ENCODE assay signal across 15 cellular contexts in the genomic region with DNA sequence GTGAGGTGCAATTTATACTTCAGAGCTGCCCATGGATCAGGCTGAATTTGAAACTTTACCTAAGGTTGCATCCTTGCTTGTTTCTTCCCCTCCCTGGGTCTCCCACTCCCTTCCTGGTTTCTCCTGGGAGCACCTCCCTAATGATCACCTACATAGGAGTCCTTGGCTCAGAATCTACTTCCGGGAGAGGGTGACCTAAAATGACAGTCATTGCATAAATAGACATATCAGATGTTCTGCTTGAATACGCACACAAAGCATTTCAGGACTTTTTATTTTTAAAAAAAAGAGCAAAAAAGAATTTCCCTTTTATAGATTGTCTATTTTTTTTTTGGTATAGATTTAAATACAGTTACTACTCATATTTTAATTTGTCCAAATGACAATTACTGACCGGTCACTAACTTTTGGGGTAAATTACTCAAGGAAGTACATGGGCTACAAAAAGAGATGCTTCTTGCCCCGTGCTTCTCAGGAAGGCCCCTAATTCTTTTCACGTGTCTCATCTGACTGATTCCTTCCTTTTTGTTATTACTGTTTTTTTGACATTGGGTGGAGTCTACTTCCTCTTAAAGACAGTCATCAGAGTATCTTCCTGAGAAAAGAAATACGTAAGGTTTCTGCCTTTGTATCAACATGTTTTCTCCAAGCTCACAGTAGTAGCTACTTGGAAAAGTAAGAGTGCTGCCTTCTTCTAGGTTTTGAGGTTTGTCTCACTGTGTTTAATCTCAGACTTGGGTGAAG. TPM values are rescaled to one million over a fixed set of nuclear protein-coding genes. Genes with fewer than 3 reads are reported as not detected.
A peak's percentile ranks its signal among the peaks of the same experiment; 100 is the strongest.
DNase-seq lines count a peak whose midpoint lies in the region; ATAC-seq and TF ChIP-seq lines count a peak whose summit lies in the region.
"Had no signal": no experiment of that assay in that cellular context is flagged by ENCODE, and none has a peak within 500 bp of the region (broad histone marks: within the 10 kb centered on the region; RNA-seq: fewer than 3 reads in every experiment).

No MANE protein-coding gene starts in this region.

- H3K27me3 ChIP-seq in left ventricle myocardium inferior (ENCODE audit: low read depth), result no peaks in the 10 kb centered on the region
- H3K27me3 ChIP-seq: gastrocnemius medialis had no signal

- H3K27ac ChIP-seq in left ventricle myocardium inferior (replicated peaks) (peak overlapping the region; percentile 21), epithelial cell of prostate (peak overlapping the region; percentile 73)
- H3K27ac ChIP-seq: gastrocnemius medialis had no signal

- TF ChIP-seq CTCF in left ventricle myocardium inferior (IDR thresholded peaks at IDR 0.05; ENCODE audit: borderline replicate concordance), result no peak

- intact Hi-C loops in left ventricle myocardium inferior (cut with micrococcal nuclease), result no loop called here
- intact Hi-C loops in left cardiac atrium (cut with DNase I), result no loop called here

- H3K4me1 ChIP-seq in left ventricle myocardium inferior, result peaks cover 47% of the 10 kb centered on the region

- H3K36me3 ChIP-seq in left ventricle myocardium inferior, result no peaks in the 10 kb centered on the region
- H3K36me3 ChIP-seq: gastrocnemius medialis had no signal

- H3K4me3 ChIP-seq in left ventricle myocardium inferior, result no peak overlapping the region
- H3K4me3 ChIP-seq: gastrocnemius medialis had no signal

- no peak for DNase-seq in left ventricle myocardium inferior
- no peak for DNase-seq in left cardiac atrium
- peak; percentile 35 for DNase-seq in NOMO-1 treated with DMSO at 0.1 percent for 48 hours (lab: John Stamatoyannopoulos, UW; ENCODE audit: unreplicated experiment)
- DNase-seq in epithelial cell of prostate (ENCODE audit: low read depth, low spot score), result no peak
- no peak for DNase-seq in anterior cingulate cortex (lab: John Stamatoyannopoulos, UW)
- no peak for DNase-seq in stimulated activated CD4-positive, alpha-beta T cell treated with anti-CD3 and anti-CD28 coated beads, Interleukin-4, amount 100 ng/mL, for 24 hours
- DNase-seq in NCI-H2107 treated with DMSO at 0.1 percent for 48 hours (lab: John Stamatoyannopoulos, UW; ENCODE audit: unreplicated experiment), result no peak
- no peak for DNase-seq in NCI-H526 (lab: John Stamatoyannopoulos, UW)
- DNase-seq: gastrocnemius medialis, GDM1, HCEC 1CT, NCI-H1048, NCI-H2227 treated with DMSO at 0.1 percent for 48 hours had no signal

- H3K9me3 ChIP-seq in left ventricle myocardium inferior (replicated peaks), result peaks cover 14% of the 10 kb centered on the region
- H3K9me3 ChIP-seq: gastrocnemius medialis had no signal

- ATAC-seq in left cardiac atrium, result no peak
- ATAC-seq: gastrocnemius medialis, Panc1 had no signal

RNA-seq across cellular contexts. Expression of a gene that starts 4.9 kb away (rescaled TPM):
- total RNA-seq in left ventricle myocardium inferior, result 934 TPM
- 100 to 1,000 TPM; 429 to 452 TPM for total RNA-seq in left cardiac atrium
- total RNA-seq: CD8-positive, alpha-beta memory T cell had no signal
